Comparison of ENCODE assay signal across 1 cellular context in genomic region chr1:206074839-206075238, GRCh38.
TF ChIP-seq lines count a peak whose summit lies in the region.

No MANE protein-coding gene starts in this region.

TF ChIP-seq in HepG2, 621 proteins besides CTCF, POLR2A, EP300 and RAD21:
- TF ChIP-seq HOXA5 (CRISPR knock-in tag; IDR thresholded peaks at IDR 0.05) (no peak), ZNF761 (CRISPR knock-in tag; conservative IDR thresholded peaks at IDR 0.05) (no peak), ZMYM4 (CRISPR knock-in tag; IDR thresholded peaks at IDR 0.05) (no peak), ZNF468 (CRISPR knock-in tag; IDR thresholded peaks at IDR 0.05) (no peak), THRA (CRISPR knock-in tag; IDR thresholded peaks at IDR 0.05; ENCODE audit: borderline replicate concordance) (no peak), MZF1 (CRISPR knock-in tag; IDR thresholded peaks at IDR 0.05; ENCODE audit: borderline replicate concordance) (no peak), SP2 (CRISPR knock-in tag; IDR thresholded peaks at IDR 0.05) (no peak), AGO1 (IDR thresholded peaks at IDR 0.05; ENCODE audit: low read depth, low read length, poor library complexity, severe bottlenecking) (no peak), PATZ1 (CRISPR knock-in tag; IDR thresholded peaks at IDR 0.05) (no peak), PAX8 (CRISPR knock-in tag; IDR thresholded peaks at IDR 0.05; ENCODE audit: borderline replicate concordance) (no peak), MED1 (CRISPR knock-in tag; IDR thresholded peaks at IDR 0.05) (no peak), SSRP1 (CRISPR knock-in tag; IDR thresholded peaks at IDR 0.05) (no peak), SP5 (CRISPR knock-in tag; IDR thresholded peaks at IDR 0.05; ENCODE audit: borderline replicate concordance, low read depth) (no peak), KMT2B (CRISPR knock-in tag; IDR thresholded peaks at IDR 0.05) (no peak), RCOR2 (CRISPR knock-in tag; IDR thresholded peaks at IDR 0.05) (no peak)
